In genomic region chrX:88135735-88136134, GRCh38 we compare ENCODE assay signal across 15 cellular contexts.
DNase-seq lines count a peak whose midpoint lies in the region; ATAC-seq, FAIRE-seq and TF ChIP-seq lines count a peak whose summit lies in the region.
"Had no signal": no experiment of that assay in that cellular context is flagged by ENCODE, and none has a peak within 500 bp of the region (broad histone marks: within the 10 kb centered on the region; RNA-seq: fewer than 3 reads in every experiment).

No MANE protein-coding gene starts in this region.

- no peak for TF ChIP-seq EP300 in GM12878 (IDR thresholded peaks at IDR 0.05; ENCODE audit: borderline replicate concordance in 1 of 2, control insufficient read depth in 1 of 2, low read depth in 2 of 2, low read length in 2 of 2)

- intact Hi-C loops in GM12878 (cut with micrococcal nuclease; ENCODE audit: unreplicated experiment), result loop anchor here (1.0 kb wide), 1 partner anchor 478 kb away; no protein-coding TSS in a partner anchor

- H3K4me2 ChIP-seq in GM12878 (ENCODE audit: control insufficient read depth, insufficient read depth) (no peak overlapping the region), neural progenitor cell (no peak overlapping the region)

- no peaks in the 10 kb centered on the region for H3K9me3 Mint-ChIP-seq in neural progenitor cell
- H3K9me3 Mint-ChIP-seq: activated CD4-positive, alpha-beta memory T cell treated with anti-CD3 and anti-CD28 coated beads, Interleukin-2, amount 10 ng/mL, durations not matched to agents 7 days and 5 days; T-cell had no signal

- ATAC-seq in GM12878, result no peak
- ATAC-seq: left colon, T-cell had no signal

- CTCF ChIA-PET in GM12878 (lab: Yijun Ruan, JAX), result interaction anchor here (1.3 kb wide), 1 partner anchor 478 kb away, joined by 4 read pairs; no protein-coding TSS in a partner anchor

- H3K27ac ChIP-seq in GM12878 (ENCODE audit: control insufficient read depth, insufficient read depth), result no peak overlapping the region
- H3K27ac ChIP-seq in neural progenitor cell, result no peak overlapping the region

- FAIRE-seq in GM12878 (lab: Jason Lieb, UNC), result no peak

- H3K4me3 ChIP-seq in LNCaP clone FGC (ENCODE audit: low read depth, low read length), result no peak overlapping the region
- H3K4me3 ChIP-seq in GM12878, result no peak overlapping the region
- H3K4me3 ChIP-seq in neural progenitor cell, result no peak overlapping the region

- DNase-seq in NCI-H1105 treated with DMSO at 0.1 percent for 48 hours (lab: John Stamatoyannopoulos, UW) (peak; percentile 26), NCI-H1105 (lab: John Stamatoyannopoulos, UW) (no peak), LNCaP clone FGC (ENCODE audit: low read depth) (no peak), GM12878 (ENCODE audit: low read depth, low spot score) (no peak), neural progenitor cell (ENCODE audit: low spot score) (no peak), islet precursor cell (no peak), NCI-H446 treated with DMSO at 0.1 percent for 48 hours (lab: John Stamatoyannopoulos, UW) (no peak)
- DNase-seq in activated naive CD4-positive, alpha-beta T cell (lab: John Stamatoyannopoulos, UW), result no peak
- DNase-seq: activated CD4-positive, alpha-beta memory T cell treated with anti-CD3 and anti-CD28 coated beads, Interleukin-2, amount 10 ng/mL, durations not matched to agents 7 days and 5 days; cortex of kidney; foreskin melanocyte; left colon; stimulated activated CD4-positive, alpha-beta T cell treated with anti-CD3 and anti-CD28 coated beads, Interleukin-2, amount 100 ng/mL, for 24 hours; stimulated activated naive CD4-positive, alpha-beta T cell treated with Interleukin-2 at 50 U/mL for 16 hours; T-cell had no signal

- H3K9me3 ChIP-seq in GM12878 (replicated peaks; ENCODE audit: control insufficient read depth, insufficient read depth, low read length) (no peaks in the 10 kb centered on the region), neural progenitor cell (ENCODE audit: low read depth) (no peaks in the 10 kb centered on the region)

- H3K9ac ChIP-seq in GM12878 (ENCODE audit: control insufficient read depth, insufficient read depth, low read length), result no peak overlapping the region
- H3K9ac ChIP-seq in neural progenitor cell, result no peak overlapping the region

- no peaks in the 10 kb centered on the region for H3K36me3 Mint-ChIP-seq in neural progenitor cell
- H3K36me3 Mint-ChIP-seq: T-cell had no signal

- RAD21 ChIA-PET in GM12878 (lab: Charles Lee; ENCODE audit: unreplicated experiment), result no interaction called here

- H3F3A ChIP-seq in neural progenitor cell (ENCODE audit: low read depth), result no peaks in the 10 kb centered on the region

- H3K4me1 ChIP-seq in GM12878 (ENCODE audit: control insufficient read depth, insufficient read depth, low read length), result no peaks in the 10 kb centered on the region
- no peaks in the 10 kb centered on the region for H3K4me1 ChIP-seq in neural progenitor cell

- POLR2A ChIA-PET in GM12878 (lab: Charles Lee), result no interaction called here

- TF ChIP-seq CTCF in LNCaP clone FGC (IDR thresholded peaks at IDR 0.05; ENCODE audit: control insufficient read depth, extremely low read depth, insufficient read depth) (peak; percentile 40; the same call in 1 of the 2 replicates), GM12878 (IDR thresholded peaks at IDR 0.05 in 2 of 3, conservative IDR thresholded peaks at IDR 0.05 in 1 of 3; ENCODE audit: control insufficient read depth in 2 of 3, extremely low read depth in 1 of 3, insufficient read depth in 1 of 3, low read depth in 3 of 3, low read length in 3 of 3) (peak in 1 of 3 experiments; percentile 11; a peak in 2 of 6 replicates), neural progenitor cell (IDR thresholded peaks at IDR 0.05) (peak; percentile 65)

- TF ChIP-seq POLR2A in GM12878 (IDR thresholded peaks at IDR 0.05; ENCODE audit: low read depth, low read length), result no peak

- no peak overlapping the region for H3K4me3 Mint-ChIP-seq in neural progenitor cell
- H3K4me3 Mint-ChIP-seq: activated CD4-positive, alpha-beta memory T cell treated with anti-CD3 and anti-CD28 coated beads, Interleukin-2, amount 10 ng/mL, durations not matched to agents 7 days and 5 days; T-cell had no signal

- H3K36me3 ChIP-seq in GM12878 (ENCODE audit: control insufficient read depth in 2 of 2, insufficient read depth in 2 of 2, low read length in 1 of 2) (no peaks in the 10 kb centered on the region), neural progenitor cell (no peaks in the 10 kb centered on the region)

- no TSS peak for BruUV-seq in GM12878 (replicated peaks; lab: Mats Ljungman, UMichigan)

- H3K27me3 ChIP-seq in GM12878 (replicated peaks in 1 of 2; ENCODE audit: control insufficient read depth in 2 of 2, insufficient read depth in 2 of 2, low read length in 1 of 2) (no peaks in the 10 kb centered on the region), neural progenitor cell (no peaks in the 10 kb centered on the region)

- in situ Hi-C loops in GM12878 (cut with MboI), result no loop called here

- H4K20me1 ChIP-seq in GM12878 (ENCODE audit: control insufficient read depth, insufficient read depth) (no peaks in the 10 kb centered on the region), neural progenitor cell (ENCODE audit: low read depth) (no peaks in the 10 kb centered on the region)

- 0 out of 2 replicates have a peak, but pooled peaks have one; percentile 15 for TF ChIP-seq RAD21 in GM12878 (IDR thresholded peaks at IDR 0.05; ENCODE audit: insufficient read depth, low read depth, low read length)

- no peak overlapping the region for H3K27ac Mint-ChIP-seq in neural progenitor cell
- H3K27ac Mint-ChIP-seq: activated CD4-positive, alpha-beta memory T cell treated with anti-CD3 and anti-CD28 coated beads, Interleukin-2, amount 10 ng/mL, durations not matched to agents 7 days and 5 days; T-cell had no signal

- H3K27me3 Mint-ChIP-seq in neural progenitor cell (ENCODE audit: insufficient read depth, low read depth), result peaks cover 2% of the 10 kb centered on the region
- H3K27me3 Mint-ChIP-seq: activated CD4-positive, alpha-beta memory T cell treated with anti-CD3 and anti-CD28 coated beads, Interleukin-2, amount 10 ng/mL, durations not matched to agents 7 days and 5 days; T-cell had no signal

- H3K79me2 ChIP-seq in GM12878 (ENCODE audit: control insufficient read depth, insufficient read depth, low read length) (no peaks in the 10 kb centered on the region), neural progenitor cell (ENCODE audit: low read depth) (no peaks in the 10 kb centered on the region)

- no peak overlapping the region for H2AFZ ChIP-seq in GM12878 (ENCODE audit: control insufficient read depth, low read depth, low read length)
- H2AFZ ChIP-seq in neural progenitor cell (replicated peaks), result no peak overlapping the region

- 21% methylated on average over 3 of the region's 3 CpGs for WGBS in GM12878 (ENCODE audit: insufficient coverage, insufficient replicate concordance, low lambda C conversion rate, missing lambda C conversion rate)

- no peaks in the 10 kb centered on the region for H3K4me1 Mint-ChIP-seq in neural progenitor cell
- H3K4me1 Mint-ChIP-seq: activated CD4-positive, alpha-beta memory T cell treated with anti-CD3 and anti-CD28 coated beads, Interleukin-2, amount 10 ng/mL, durations not matched to agents 7 days and 5 days; T-cell had no signal

- SMC1A ChIA-PET in GM12878 (lab: Charles Lee; ENCODE audit: uncharacterized antibody, unreplicated experiment), result interaction anchor here (1.2 kb wide), 1 partner anchor 1623 kb away, joined by 3 read pairs; no protein-coding TSS in a partner anchor

TF ChIP-seq in GM12878, 131 proteins besides CTCF, POLR2A, EP300 and RAD21 (continues in another document):
- TF ChIP-seq BCL3 (IDR thresholded peaks at IDR 0.05; ENCODE audit: borderline replicate concordance, insufficient read depth, low read depth, low read length, poor library complexity, severe bottlenecking), result no peak
- TF ChIP-seq ATF7 (IDR thresholded peaks at IDR 0.05; ENCODE audit: low read depth), result no peak
- TF ChIP-seq TAF1 (IDR thresholded peaks at IDR 0.05; ENCODE audit: borderline replicate concordance, low read depth, low read length), result no peak
- no peak for TF ChIP-seq HDGF (IDR thresholded peaks at IDR 0.05)
- no peak for TF ChIP-seq EED (IDR thresholded peaks at IDR 0.05; ENCODE audit: low read depth)
- TF ChIP-seq PRDM15 (CRISPR knock-in tag; IDR thresholded peaks at IDR 0.05), result no peak
- TF ChIP-seq MTA3 (IDR thresholded peaks at IDR 0.05; ENCODE audit: borderline replicate concordance, low read length), result no peak
- no peak for TF ChIP-seq MXI1 (IDR thresholded peaks at IDR 0.05; ENCODE audit: low read depth, low read length)
